In the genomic region with DNA sequence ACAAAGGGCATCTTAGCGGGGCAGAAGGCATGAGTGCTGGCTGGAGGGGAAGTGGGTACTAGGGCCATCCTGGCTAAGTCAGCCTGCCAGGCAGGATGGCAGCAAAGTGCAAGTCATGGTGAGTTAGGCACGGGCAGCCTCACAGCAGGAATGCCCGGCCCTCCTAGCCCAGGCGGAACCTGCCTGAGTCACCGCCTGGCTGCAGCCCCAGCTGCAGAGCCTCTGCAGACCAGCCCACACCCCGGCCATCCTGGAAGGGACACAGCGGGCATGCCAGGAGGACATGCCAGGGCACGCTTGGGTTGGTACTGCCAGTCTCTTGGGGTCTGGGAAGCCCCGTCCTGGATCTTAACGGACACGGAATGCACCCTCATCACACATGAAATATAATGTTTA, we compare ENCODE assay signal across 8 cellular contexts. TPM values are rescaled to one million over a fixed set of nuclear protein-coding genes. Genes with fewer than 3 reads are reported as not detected.
A peak's percentile ranks its signal among the peaks of the same experiment; 100 is the strongest.
DNase-seq lines count a peak whose midpoint lies in the region; ATAC-seq and TF ChIP-seq lines count a peak whose summit lies in the region.

No MANE protein-coding gene starts in this region.

- H3K9me3 Mint-ChIP-seq in Calu3 (ENCODE audit: low read depth, unreplicated experiment) = no peaks in the 10 kb centered on the region
- H3K9me3 Mint-ChIP-seq in activated T-helper 1 cell treated with anti-CD3 and anti-CD28 coated beads, Interleukin-12 subunit alpha, Interleukin-12 subunit beta, Interleukin-2, Interleukin-4 antibody, amounts not matched to agents 30 ng/mL and 10 ng/mL and 1 ng/mL, durations not matched to agents 14 hours and 24 hours and 36 hours = no peaks in the 10 kb centered on the region

- H3K36me3 Mint-ChIP-seq in Calu3 (ENCODE audit: insufficient read depth, unreplicated experiment) = peaks cover 1% of the 10 kb centered on the region
- H3K36me3 Mint-ChIP-seq in activated T-helper 1 cell treated with anti-CD3 and anti-CD28 coated beads, Interleukin-12 subunit alpha, Interleukin-12 subunit beta, Interleukin-2, Interleukin-4 antibody, amounts not matched to agents 30 ng/mL and 10 ng/mL and 1 ng/mL, durations not matched to agents 14 hours and 24 hours and 36 hours (ENCODE audit: low read depth) = no peaks in the 10 kb centered on the region

- no peaks in the 10 kb centered on the region for H3K27me3 Mint-ChIP-seq in Calu3 (ENCODE audit: unreplicated experiment)
- H3K27me3 Mint-ChIP-seq in activated T-helper 1 cell treated with anti-CD3 and anti-CD28 coated beads, Interleukin-12 subunit alpha, Interleukin-12 subunit beta, Interleukin-2, Interleukin-4 antibody, amounts not matched to agents 30 ng/mL and 10 ng/mL and 1 ng/mL, durations not matched to agents 14 hours and 24 hours and 36 hours (ENCODE audit: insufficient read depth) = peaks cover 3% of the 10 kb centered on the region

- H3K4me3 ChIP-seq in mucosa of descending colon = no peak overlapping the region

- H3K36me3 ChIP-seq in mucosa of descending colon (ENCODE audit: low read depth) = no peaks in the 10 kb centered on the region

- TF ChIP-seq CTCF in Calu3 (IDR thresholded peaks at IDR 0.05; ENCODE audit: unreplicated experiment) = no peak
- no peak for TF ChIP-seq CTCF in mucosa of descending colon (IDR thresholded peaks at IDR 0.05)

- H3K9me3 ChIP-seq in mucosa of descending colon = no peaks in the 10 kb centered on the region

- DNase-seq in Calu3 (peak; percentile 79), NCI-H446 treated with DMSO at 0.1 percent for 48 hours (lab: John Stamatoyannopoulos, UW) (peak; percentile 62), dedifferentiated amniotic fluid mesenchymal stem cell (ENCODE audit: extremely low spot score) (peak; percentile 89), mucosa of descending colon (peak; percentile 53 to 82 (median 74)), foreskin melanocyte (no peak)
- DNase-seq in activated T-helper 1 cell treated with anti-CD3 and anti-CD28 coated beads, Interleukin-12 subunit alpha, Interleukin-12 subunit beta, Interleukin-2, Interleukin-4 antibody, amounts not matched to agents 30 ng/mL and 10 ng/mL and 1 ng/mL, durations not matched to agents 14 hours and 24 hours and 36 hours (ENCODE audit: low spot score) = no peak

- intact Hi-C loops in Calu3 (cut with micrococcal nuclease; ENCODE audit: unreplicated experiment) = no loop called here
- intact Hi-C loops in mucosa of descending colon (cut with DNase I, micrococcal nuclease) = no loop called here
- intact Hi-C loops in activated T-helper 1 cell treated with anti-CD3 and anti-CD28 coated beads, Interleukin-12 subunit alpha, Interleukin-12 subunit beta, Interleukin-2, Interleukin-4 antibody, amounts not matched to agents 30 ng/mL and 10 ng/mL and 1 ng/mL, durations not matched to agents 14 hours and 24 hours and 36 hours (cut with micrococcal nuclease) = no loop called here

- H3K4me1 Mint-ChIP-seq in Calu3 (ENCODE audit: low read depth, unreplicated experiment) = peaks cover 31% of the 10 kb centered on the region
- peaks cover 7% of the 10 kb centered on the region for H3K4me1 Mint-ChIP-seq in activated T-helper 1 cell treated with anti-CD3 and anti-CD28 coated beads, Interleukin-12 subunit alpha, Interleukin-12 subunit beta, Interleukin-2, Interleukin-4 antibody, amounts not matched to agents 30 ng/mL and 10 ng/mL and 1 ng/mL, durations not matched to agents 14 hours and 24 hours and 36 hours (ENCODE audit: low read depth)

- no TSS peak for BruUV-seq in Calu3 (replicated peaks; lab: Mats Ljungman, UMichigan)

- H3K27ac Mint-ChIP-seq in Calu3 (ENCODE audit: unreplicated experiment) = peak overlapping the region; percentile 72
- no peak overlapping the region for H3K27ac Mint-ChIP-seq in activated T-helper 1 cell treated with anti-CD3 and anti-CD28 coated beads, Interleukin-12 subunit alpha, Interleukin-12 subunit beta, Interleukin-2, Interleukin-4 antibody, amounts not matched to agents 30 ng/mL and 10 ng/mL and 1 ng/mL, durations not matched to agents 14 hours and 24 hours and 36 hours

- H3K4me1 ChIP-seq in mucosa of descending colon (ENCODE audit: low read depth) = peaks cover 15% of the 10 kb centered on the region

- no peak overlapping the region for H3K4me3 Mint-ChIP-seq in Calu3 (ENCODE audit: low read depth, unreplicated experiment)
- H3K4me3 Mint-ChIP-seq in activated T-helper 1 cell treated with anti-CD3 and anti-CD28 coated beads, Interleukin-12 subunit alpha, Interleukin-12 subunit beta, Interleukin-2, Interleukin-4 antibody, amounts not matched to agents 30 ng/mL and 10 ng/mL and 1 ng/mL, durations not matched to agents 14 hours and 24 hours and 36 hours = no peak overlapping the region

- CTCF ChIA-PET in Calu3 (lab: Charles Lee) = interaction anchor here (1.1 to 1.7 kb wide), 3 partner anchors 8 to 104 kb away, joined by 3 to 11 read pairs (median 4); a partner anchor contains a TSS

- ATAC-seq in mucosa of descending colon (peak; percentile 92), HG03342 (IDR thresholded peaks at IDR 0.05; ENCODE audit: unreplicated experiment) (no peak), HG03457 (IDR thresholded peaks at IDR 0.05; ENCODE audit: unreplicated experiment) (no peak)

RNA-seq across cellular contexts. Expression of a gene that starts 4.9 kb away (rescaled TPM):
- total RNA-seq in Calu3 (2022) (0.38 and 0.47 TPM in 2 replicates), mucosa of descending colon (1 to 10 TPM in 2 of 3 donors, under 1 TPM in 1; 0.60 to 5.9 (median 3.1) TPM)
- not detected in 2 replicates for total RNA-seq in activated T-helper 1 cell treated with anti-CD3 and anti-CD28 coated beads, Interleukin-12 subunit alpha, Interleukin-12 subunit beta, Interleukin-2, Interleukin-4 antibody, amounts not matched to agents 30 ng/mL and 10 ng/mL and 1 ng/mL, durations not matched to agents 14 hours and 24 hours and 36 hours

RNA-seq across cellular contexts. Expression of a gene that starts 36.7 kb away (rescaled TPM):
- not detected in 2 replicates for total RNA-seq in Calu3 (2022)
- under 1 TPM; 0.28 to 0.65 (median 0.38) TPM for total RNA-seq in mucosa of descending colon
- total RNA-seq in activated T-helper 1 cell treated with anti-CD3 and anti-CD28 coated beads, Interleukin-12 subunit alpha, Interleukin-12 subunit beta, Interleukin-2, Interleukin-4 antibody, amounts not matched to agents 30 ng/mL and 10 ng/mL and 1 ng/mL, durations not matched to agents 14 hours and 24 hours and 36 hours = not detected in 2 replicates

Comparison
In these comparisons a context has a peak if more than half of its experiments do, and no peak if none do; other contexts are left out.
1. DNase-seq: peak in Calu3 (single experiment), NCI-H446 treated with DMSO at 0.1 percent for 48 hours (single experiment), dedifferentiated amniotic fluid mesenchymal stem cell (single experiment) and mucosa of descending colon (3 of 3); none in foreskin melanocyte (single experiment) and activated T-helper 1 cell treated with anti-CD3 and anti-CD28 coated beads, Interleukin-12 subunit alpha, Interleukin-12 subunit beta, Interleukin-2, Interleukin-4 antibody, amounts not matched to agents 30 ng/mL and 10 ng/mL and 1 ng/mL, durations not matched to agents 14 hours and 24 hours and 36 hours (single experiment).